Comparison of ENCODE assay signal across 10 cellular contexts in genomic region chr3:20049275-20049674, GRCh38. TPM values are rescaled to one million over a fixed set of nuclear protein-coding genes. Genes with fewer than 3 reads are reported as not detected.
DNase-seq lines count a peak whose midpoint lies in the region; ATAC-seq and TF ChIP-seq lines count a peak whose summit lies in the region.
"Had no signal": no experiment of that assay in that cellular context is flagged by ENCODE, and none has a peak within 500 bp of the region (broad histone marks: within the 10 kb centered on the region; RNA-seq: fewer than 3 reads in every experiment).

No MANE protein-coding gene starts in this region.

- ATAC-seq in GM19023 (IDR thresholded peaks at IDR 0.05; ENCODE audit: unreplicated experiment) (peak; percentile 51), HG02571 (IDR thresholded peaks at IDR 0.05; ENCODE audit: unreplicated experiment) (peak; percentile 60), HG03460 (IDR thresholded peaks at IDR 0.05; ENCODE audit: unreplicated experiment) (peak; percentile 60), natural killer cell (no peak)

- H3K4me1 Mint-ChIP-seq in natural killer cell, result peaks cover 69 to 79% of the 10 kb centered on the region in 2 donors
- peaks cover 79% of the 10 kb centered on the region for H3K4me1 Mint-ChIP-seq in activated T-helper 1 cell treated with anti-CD3 and anti-CD28 coated beads, Interleukin-12 subunit alpha, Interleukin-12 subunit beta, Interleukin-2, Interleukin-4 antibody, amounts not matched to agents 30 ng/mL and 10 ng/mL and 1 ng/mL, durations not matched to agents 14 hours and 24 hours and 36 hours (ENCODE audit: low read depth)
- H3K4me1 Mint-ChIP-seq in activated CD4-positive, alpha-beta memory T cell treated with anti-CD3 and anti-CD28 coated beads for 36 hours (ENCODE audit: low read depth), result peaks cover 80% of the 10 kb centered on the region

- no peak for TF ChIP-seq CTCF in natural killer cell (IDR thresholded peaks at IDR 0.05)

- H3K9me3 Mint-ChIP-seq in natural killer cell, result no peaks in the 10 kb centered on the region
- no peaks in the 10 kb centered on the region for H3K9me3 Mint-ChIP-seq in activated T-helper 1 cell treated with anti-CD3 and anti-CD28 coated beads, Interleukin-12 subunit alpha, Interleukin-12 subunit beta, Interleukin-2, Interleukin-4 antibody, amounts not matched to agents 30 ng/mL and 10 ng/mL and 1 ng/mL, durations not matched to agents 14 hours and 24 hours and 36 hours
- H3K9me3 Mint-ChIP-seq in activated CD4-positive, alpha-beta memory T cell treated with anti-CD3 and anti-CD28 coated beads for 36 hours, result no peaks in the 10 kb centered on the region

- intact Hi-C loops in natural killer cell (cut with micrococcal nuclease), result no loop called here
- intact Hi-C loops in activated T-helper 1 cell treated with anti-CD3 and anti-CD28 coated beads, Interleukin-12 subunit alpha, Interleukin-12 subunit beta, Interleukin-2, Interleukin-4 antibody, amounts not matched to agents 30 ng/mL and 10 ng/mL and 1 ng/mL, durations not matched to agents 14 hours and 24 hours and 36 hours (cut with micrococcal nuclease), result no loop called here
- intact Hi-C loops in activated CD4-positive, alpha-beta memory T cell treated with anti-CD3 and anti-CD28 coated beads for 36 hours (cut with micrococcal nuclease), result no loop called here

- peak overlapping the region; percentile 79 for H3K27ac Mint-ChIP-seq in natural killer cell
- H3K27ac Mint-ChIP-seq in activated T-helper 1 cell treated with anti-CD3 and anti-CD28 coated beads, Interleukin-12 subunit alpha, Interleukin-12 subunit beta, Interleukin-2, Interleukin-4 antibody, amounts not matched to agents 30 ng/mL and 10 ng/mL and 1 ng/mL, durations not matched to agents 14 hours and 24 hours and 36 hours, result no peak overlapping the region
- no peak overlapping the region for H3K27ac Mint-ChIP-seq in activated CD4-positive, alpha-beta memory T cell treated with anti-CD3 and anti-CD28 coated beads for 36 hours

- H3K36me3 Mint-ChIP-seq in natural killer cell, result no peaks in the 10 kb centered on the region
- H3K36me3 Mint-ChIP-seq in activated T-helper 1 cell treated with anti-CD3 and anti-CD28 coated beads, Interleukin-12 subunit alpha, Interleukin-12 subunit beta, Interleukin-2, Interleukin-4 antibody, amounts not matched to agents 30 ng/mL and 10 ng/mL and 1 ng/mL, durations not matched to agents 14 hours and 24 hours and 36 hours (ENCODE audit: low read depth), result peaks cover 9% of the 10 kb centered on the region
- peaks cover 4% of the 10 kb centered on the region for H3K36me3 Mint-ChIP-seq in activated CD4-positive, alpha-beta memory T cell treated with anti-CD3 and anti-CD28 coated beads for 36 hours

- POLR2A ChIA-PET in activated CD4-positive, alpha-beta memory T cell treated with anti-CD3 and anti-CD28 coated beads for 36 hours (lab: Charles Lee), result no interaction called here

- no peaks in the 10 kb centered on the region for H3K27me3 Mint-ChIP-seq in natural killer cell (ENCODE audit: low read depth in 2 of 2)
- no peaks in the 10 kb centered on the region for H3K27me3 Mint-ChIP-seq in activated T-helper 1 cell treated with anti-CD3 and anti-CD28 coated beads, Interleukin-12 subunit alpha, Interleukin-12 subunit beta, Interleukin-2, Interleukin-4 antibody, amounts not matched to agents 30 ng/mL and 10 ng/mL and 1 ng/mL, durations not matched to agents 14 hours and 24 hours and 36 hours (ENCODE audit: insufficient read depth)
- H3K27me3 Mint-ChIP-seq in activated CD4-positive, alpha-beta memory T cell treated with anti-CD3 and anti-CD28 coated beads for 36 hours, result no peaks in the 10 kb centered on the region

- CTCF ChIA-PET in activated CD4-positive, alpha-beta memory T cell treated with anti-CD3 and anti-CD28 coated beads for 36 hours (lab: Charles Lee), result no interaction called here

- DNase-seq in natural killer cell (no peak), NCI-H1694 treated with DMSO at 0.1 percent for 48 hours (lab: John Stamatoyannopoulos, UW) (no peak), hippocampal formation (lab: John Stamatoyannopoulos, UW) (no peak)
- no peak for DNase-seq in activated T-helper 1 cell treated with anti-CD3 and anti-CD28 coated beads, Interleukin-12 subunit alpha, Interleukin-12 subunit beta, Interleukin-2, Interleukin-4 antibody, amounts not matched to agents 30 ng/mL and 10 ng/mL and 1 ng/mL, durations not matched to agents 14 hours and 24 hours and 36 hours (ENCODE audit: low spot score)
- DNase-seq in activated CD4-positive, alpha-beta memory T cell treated with anti-CD3 and anti-CD28 coated beads for 36 hours, result no peak
- DNase-seq: activated CD4-positive, CD25-positive, alpha-beta regulatory T cell treated with anti-CD3 and anti-CD28 coated beads, Interleukin-2, amount 50 U/mL, for 72 hours; stimulated activated CD4-positive, alpha-beta T cell treated with anti-CD3 and anti-CD28 coated beads, Interleukin-4, amount 100 ng/mL, for 24 hours had no signal

- H3K4me3 Mint-ChIP-seq in natural killer cell, result no peak overlapping the region
- no peak overlapping the region for H3K4me3 Mint-ChIP-seq in activated T-helper 1 cell treated with anti-CD3 and anti-CD28 coated beads, Interleukin-12 subunit alpha, Interleukin-12 subunit beta, Interleukin-2, Interleukin-4 antibody, amounts not matched to agents 30 ng/mL and 10 ng/mL and 1 ng/mL, durations not matched to agents 14 hours and 24 hours and 36 hours
- no peak overlapping the region for H3K4me3 Mint-ChIP-seq in activated CD4-positive, alpha-beta memory T cell treated with anti-CD3 and anti-CD28 coated beads for 36 hours

RNA-seq across cellular contexts. Expression of gene KAT2B, which starts 9.0 kb away (rescaled TPM):
- 100 to 1,000 TPM; 132 to 156 (median 146) TPM for total RNA-seq in natural killer cell
- 25.1 and 38.5 TPM in 2 replicates for total RNA-seq in activated T-helper 1 cell treated with anti-CD3 and anti-CD28 coated beads, Interleukin-12 subunit alpha, Interleukin-12 subunit beta, Interleukin-2, Interleukin-4 antibody, amounts not matched to agents 30 ng/mL and 10 ng/mL and 1 ng/mL, durations not matched to agents 14 hours and 24 hours and 36 hours
- total RNA-seq in activated CD4-positive, alpha-beta memory T cell treated with anti-CD3 and anti-CD28 coated beads for 36 hours, result 10 to 100 TPM; 43.4 to 49.0 TPM

RNA-seq across cellular contexts. Expression of gene PP2D1, which starts 37.2 kb away (rescaled TPM):
- not detected for total RNA-seq in natural killer cell
- not detected in 2 replicates for total RNA-seq in activated T-helper 1 cell treated with anti-CD3 and anti-CD28 coated beads, Interleukin-12 subunit alpha, Interleukin-12 subunit beta, Interleukin-2, Interleukin-4 antibody, amounts not matched to agents 30 ng/mL and 10 ng/mL and 1 ng/mL, durations not matched to agents 14 hours and 24 hours and 36 hours
- not detected for total RNA-seq in activated CD4-positive, alpha-beta memory T cell treated with anti-CD3 and anti-CD28 coated beads for 36 hours

Comparison
In these comparisons a context has a peak if more than half of its experiments do, and no peak if none do; other contexts are left out.
1. ATAC-seq: peak in GM19023 (single experiment), HG02571 (single experiment) and HG03460 (single experiment); none in natural killer cell (0 of 3).
2. H3K27ac Mint-ChIP-seq: peak in natural killer cell (2 of 2); none in activated T-helper 1 cell treated with anti-CD3 and anti-CD28 coated beads, Interleukin-12 subunit alpha, Interleukin-12 subunit beta, Interleukin-2, Interleukin-4 antibody, amounts not matched to agents 30 ng/mL and 10 ng/mL and 1 ng/mL, durations not matched to agents 14 hours and 24 hours and 36 hours (single experiment) and activated CD4-positive, alpha-beta memory T cell treated with anti-CD3 and anti-CD28 coated beads for 36 hours (single experiment).